In the genomic region with DNA sequence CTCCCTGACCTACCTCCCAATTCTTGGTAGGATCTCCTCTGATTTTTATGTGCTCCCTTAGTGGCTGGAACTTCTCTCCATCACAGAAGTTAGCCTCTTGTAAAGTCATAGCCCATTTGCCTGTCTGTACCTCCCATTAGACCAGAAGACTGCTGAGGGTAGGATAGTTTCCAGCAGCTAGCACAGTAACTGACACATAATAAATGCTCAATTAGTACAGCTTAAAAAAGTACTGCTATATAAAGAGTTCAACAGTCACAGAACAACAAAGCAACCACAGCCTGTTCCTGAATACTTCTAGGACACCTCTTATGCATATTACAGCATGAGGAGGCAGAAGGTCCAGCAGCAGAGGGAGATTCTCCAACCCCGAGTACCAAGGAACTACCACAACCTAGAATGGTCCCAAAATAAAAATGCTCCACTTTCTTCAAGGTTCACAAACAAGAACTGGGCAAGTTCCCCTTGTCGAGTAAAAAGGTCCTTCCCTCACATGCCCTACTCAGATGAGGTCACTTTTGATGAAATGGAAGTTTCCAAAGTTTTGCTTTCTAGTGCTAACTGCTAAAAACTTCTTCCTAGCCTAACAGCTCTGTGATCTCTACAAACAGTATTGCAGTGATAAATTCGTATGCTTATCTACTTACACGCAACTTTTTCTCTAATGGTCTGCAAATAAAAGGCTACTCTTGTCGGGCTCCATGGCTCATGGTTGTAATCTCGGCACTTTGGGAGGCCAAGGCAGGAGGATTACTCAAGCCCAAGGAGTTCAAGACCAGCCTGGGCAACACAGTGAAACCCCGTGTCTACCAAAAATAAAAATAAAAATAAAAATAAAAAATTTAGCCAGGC, we compare ENCODE assay signal across 22 cellular contexts. TPM values are rescaled to one million over a fixed set of nuclear protein-coding genes. Genes with fewer than 3 reads are reported as not detected.
DNase-seq lines count a peak whose midpoint lies in the region; ATAC-seq, FAIRE-seq and TF ChIP-seq lines count a peak whose summit lies in the region.
"Had no signal": no experiment of that assay in that cellular context is flagged by ENCODE, and none has a peak within 500 bp of the region (broad histone marks: within the 10 kb centered on the region; RNA-seq: fewer than 3 reads in every experiment).

No MANE protein-coding gene starts in this region.

- peaks cover 8 to 12% of the 10 kb centered on the region in 2 experiments; a peak in 4 of 5 replicates for H3K4me1 ChIP-seq in K562 (replicated peaks in 1 of 2; ENCODE audit: control insufficient read depth in 2 of 2, insufficient read depth in 2 of 2, low read length in 2 of 2)
- H3K4me1 ChIP-seq in lower lobe of right lung = peaks cover 33% of the 10 kb centered on the region
- H3K4me1 ChIP-seq in hepatocyte (ENCODE audit: insufficient read depth) = peaks cover 9% of the 10 kb centered on the region

- no peak overlapping the region for H3K9ac ChIP-seq in K562 (ENCODE audit: insufficient read depth in 1 of 2, low read depth in 2 of 2, low read length in 2 of 2)
- H3K9ac ChIP-seq: KMS-11, parathyroid adenoma had no signal

- no TSS peak for BruUV-seq in K562 (replicated peaks; lab: Mats Ljungman, UMichigan)

- CTCF ChIA-PET in activated naive CD4-positive, alpha-beta T cell treated with anti-CD3 and anti-CD28 coated beads for 36 hours (lab: Charles Lee) = interaction anchor here (1.8 kb wide), 1 partner anchor 10 kb away, joined by 4 read pairs; no protein-coding TSS in a partner anchor
- CTCF ChIA-PET in K562 (lab: Yijun Ruan, JAX; ENCODE audit: low intra/inter-chr PET ratio) = no interaction called here

- TF ChIP-seq POLR2A in K562 (conservative IDR thresholded peaks at IDR 0.05) = no peak

- no peaks in the 10 kb centered on the region for H3K9me2 ChIP-seq in hepatocyte (replicated peaks; ENCODE audit: insufficient read depth)

- peaks cover 59% of the 10 kb centered on the region for H3K36me3 ChIP-seq in K562 (ENCODE audit: control insufficient read depth, insufficient read depth, low read length)
- no peaks in the 10 kb centered on the region for H3K36me3 ChIP-seq in lower lobe of right lung
- H3K36me3 ChIP-seq in hepatocyte (replicated peaks; ENCODE audit: insufficient read depth, low read depth) = no peaks in the 10 kb centered on the region
- H3K36me3 ChIP-seq: cardiac muscle cell, stomach had no signal

- H3K4me3 ChIP-seq in K562 (no peak overlapping the region), lower lobe of right lung (no peak overlapping the region), hepatocyte (no peak overlapping the region)
- H3K4me3 ChIP-seq: cardiac muscle cell, lung, stomach had no signal

- no peak overlapping the region for H3K4me3 Mint-ChIP-seq in activated naive CD4-positive, alpha-beta T cell treated with anti-CD3 and anti-CD28 coated beads for 36 hours
- H3K4me3 Mint-ChIP-seq in T-helper 17 cell = no peak overlapping the region
- H3K4me3 Mint-ChIP-seq: type B pancreatic cell had no signal

- H3K27me3 ChIP-seq in K562 (ENCODE audit: control insufficient read depth in 2 of 2, insufficient read depth in 2 of 2, low read length in 2 of 2) (no peaks in the 10 kb centered on the region), lower lobe of right lung (ENCODE audit: low read depth) (no peaks in the 10 kb centered on the region), hepatocyte (no peaks in the 10 kb centered on the region)
- H3K27me3 ChIP-seq: cardiac muscle cell, stomach had no signal

- no peaks in the 10 kb centered on the region for H3K9me1 ChIP-seq in K562 (ENCODE audit: control insufficient read depth, insufficient read depth, low read length)

- no peak for DNase-seq in activated naive CD4-positive, alpha-beta T cell treated with anti-CD3 and anti-CD28 coated beads for 36 hours
- DNase-seq in activated naive CD4-positive, alpha-beta T cell treated with anti-CD3 and anti-CD28 coated beads, Interleukin-2, amount 50 U/mL, for 16 hours = no peak
- DNase-seq in T-helper 17 cell (no peak), K562 (ENCODE audit: extremely low read depth in 1 of 4, low spot score in 3 of 4) (no peak), lower lobe of right lung (no peak), hepatocyte (ENCODE audit: low spot score) (no peak)
- DNase-seq in stimulated activated naive CD8-positive, alpha-beta T cell treated with anti-CD3 and anti-CD28 coated beads, Interleukin-15, Interleukin-2, amounts not matched to agents 100 U/mL and 50 U/mL, for 24 hours = no peak
- DNase-seq: hypothalamus, NCI-H1105, NCI-H524 treated with DMSO at 0.1 percent for 48 hours, stomach had no signal

- H3K79me2 ChIP-seq in K562 (ENCODE audit: control insufficient read depth, insufficient read depth, low read length) (peaks cover 81% of the 10 kb centered on the region), hepatocyte (peaks cover 87% of the 10 kb centered on the region)

- TF ChIP-seq EP300 in K562 (IDR thresholded peaks at IDR 0.05; ENCODE audit: low read length) = no peak

- H3K4me1 Mint-ChIP-seq in activated naive CD4-positive, alpha-beta T cell treated with anti-CD3 and anti-CD28 coated beads for 36 hours (ENCODE audit: low read depth) = peaks cover 41% of the 10 kb centered on the region
- peaks cover 19% of the 10 kb centered on the region for H3K4me1 Mint-ChIP-seq in T-helper 17 cell

- peak overlapping the region; percentile 92 for H3K27ac Mint-ChIP-seq in activated naive CD4-positive, alpha-beta T cell treated with anti-CD3 and anti-CD28 coated beads for 36 hours
- peak overlapping the region; percentile 34 for H3K27ac Mint-ChIP-seq in T-helper 17 cell
- H3K27ac Mint-ChIP-seq: type B pancreatic cell had no signal

- TF ChIP-seq CTCF in K562 (IDR thresholded peaks at IDR 0.05 in 2 of 3, conservative IDR thresholded peaks at IDR 0.05 in 1 of 3; ENCODE audit: insufficient read depth in 2 of 3, low read depth in 1 of 3, low read length in 3 of 3) (no peak), lower lobe of right lung (IDR thresholded peaks at IDR 0.05) (no peak), hepatocyte (IDR thresholded peaks at IDR 0.05; ENCODE audit: poor library complexity) (no peak)

- in situ Hi-C loops in K562 (cut with MboI) = no loop called here

- H3K9me3 ChIP-seq in T-helper 17 cell (ENCODE audit: control insufficient read depth, low read length, poor library complexity, severe bottlenecking) (no peaks in the 10 kb centered on the region), K562 (replicated peaks; ENCODE audit: control insufficient read depth, insufficient read depth, low read depth, low read length) (no peaks in the 10 kb centered on the region), lower lobe of right lung (no peaks in the 10 kb centered on the region), hepatocyte (ENCODE audit: low read depth) (no peaks in the 10 kb centered on the region)
- H3K9me3 ChIP-seq: stomach had no signal

- POLR2A ChIA-PET in K562 (lab: Yijun Ruan, JAX) = interaction anchor here (0.6 to 4.0 kb wide), 3 partner anchors 10 to 25 kb away, joined by 3 to 11 read pairs (median 3); no protein-coding TSS in a partner anchor

- peaks cover 13% of the 10 kb centered on the region for H3K36me3 Mint-ChIP-seq in activated naive CD4-positive, alpha-beta T cell treated with anti-CD3 and anti-CD28 coated beads for 36 hours (ENCODE audit: low read depth)
- H3K36me3 Mint-ChIP-seq in T-helper 17 cell (ENCODE audit: low read depth) = no peaks in the 10 kb centered on the region

- no peaks in the 10 kb centered on the region for H3K27me3 Mint-ChIP-seq in activated naive CD4-positive, alpha-beta T cell treated with anti-CD3 and anti-CD28 coated beads for 36 hours (ENCODE audit: low read depth)
- no peaks in the 10 kb centered on the region for H3K27me3 Mint-ChIP-seq in T-helper 17 cell
- H3K27me3 Mint-ChIP-seq: type B pancreatic cell had no signal

- intact Hi-C loops in activated naive CD4-positive, alpha-beta T cell treated with anti-CD3 and anti-CD28 coated beads for 36 hours (cut with micrococcal nuclease) = loop anchor here (5.0 kb wide), 1 partner anchor 62 kb away; no protein-coding TSS in a partner anchor
- intact Hi-C loops in K562 (cut with micrococcal nuclease) = no loop called here
- intact Hi-C loops in lower lobe of right lung (cut with DNase I) = no loop called here

- no peak overlapping the region for H3K4me2 ChIP-seq in K562 (ENCODE audit: insufficient read depth, low read length)
- no peak overlapping the region for H3K4me2 ChIP-seq in hepatocyte
- H3K4me2 ChIP-seq: KMS-11 had no signal

- no peak for FAIRE-seq in K562 (lab: Jason Lieb, UNC)
- FAIRE-seq: D721Med, keratinocyte had no signal

- no peak for TF ChIP-seq RAD21 in K562 (CRISPR knock-in tag; conservative IDR thresholded peaks at IDR 0.05 in 1 of 2, IDR thresholded peaks at IDR 0.05 in 1 of 2)

- no peaks in the 10 kb centered on the region for H3K9me3 Mint-ChIP-seq in activated naive CD4-positive, alpha-beta T cell treated with anti-CD3 and anti-CD28 coated beads for 36 hours
- H3K9me3 Mint-ChIP-seq: type B pancreatic cell had no signal

- H3K27ac ChIP-seq in K562 (ENCODE audit: extremely low read depth, low read depth, low read length) = no peak overlapping the region
- H3K27ac ChIP-seq in lower lobe of right lung = no peak overlapping the region
- H3K27ac ChIP-seq in hepatocyte = no peak overlapping the region
- H3K27ac ChIP-seq: cardiac muscle cell, KMS-11, parathyroid adenoma had no signal

- WGBS in K562 (ENCODE audit: insufficient coverage, low coverage, missing lambda C conversion rate) = 67% methylated on average over 7 of the region's 7 CpGs
- 68% methylated on average over 7 of the region's 7 CpGs for WGBS in hepatocyte (ENCODE audit: low lambda C conversion rate, missing lambda C conversion rate)

- H2AFZ ChIP-seq in K562 (ENCODE audit: low read depth, low read length) (no peak overlapping the region), hepatocyte (no peak overlapping the region)
- H2AFZ ChIP-seq: parathyroid adenoma had no signal

- ATAC-seq in T-helper 17 cell = peak; percentile 33
- no peak for ATAC-seq in K562
- ATAC-seq in stimulated activated naive CD8-positive, alpha-beta T cell treated with anti-CD3 and anti-CD28 coated beads, Interleukin-15, Interleukin-2, amounts not matched to agents 100 U/mL and 50 U/mL, for 24 hours = peak; percentile 72
- no peak for ATAC-seq in lower lobe of right lung
- ATAC-seq in GM21825 (IDR thresholded peaks at IDR 0.05; ENCODE audit: unreplicated experiment) = no peak

- H4K20me1 ChIP-seq in K562 (replicated peaks; ENCODE audit: control insufficient read depth, insufficient read depth, low read length) (peaks cover 5% of the 10 kb centered on the region; the same call in 1 of the 2 replicates), hepatocyte (ENCODE audit: insufficient read depth, poor library complexity, severe bottlenecking) (peaks cover 47% of the 10 kb centered on the region)

RNA-seq across cellular contexts. Expression of a gene that starts 12.8 kb away (rescaled TPM):
- 10 to 100 TPM; 47.1 to 50.2 TPM for total RNA-seq in activated naive CD4-positive, alpha-beta T cell treated with anti-CD3 and anti-CD28 coated beads for 36 hours
- total RNA-seq in T-helper 17 cell (100 to 1,000 TPM; 148 to 160 TPM), K562 (2014; rRNA removed) (36.6 and 52.6 TPM in 2 replicates), K562 (2014; rRNA removed; fragmentation: Illumina TruSeq; extraction: Trizol) (34.2 and 45.6 TPM in 2 replicates), K562 (2015; rRNA removed; fragmentation: Illumina TruSeq; extraction: Trizol) (30.0 and 32.1 TPM in 2 replicates), K562 (2021) (48.1 and 50.9 TPM in 2 replicates), lower lobe of right lung (57.6 TPM), hepatocyte (18.1 and 18.3 TPM in 2 replicates)
- total RNA-seq in K562 (2011; cell fraction: chromatin; rRNA removed; ENCODE audit: low replicate concordance) = 194 and 293 TPM in 2 replicates
- 88.6 and 110 TPM in 2 replicates for total RNA-seq in K562 (2011; cell fraction: nucleolus; rRNA removed)
- 202 and 316 TPM in 2 replicates for total RNA-seq in K562 (2011; cell fraction: nucleoplasm; rRNA removed)
- polyA plus RNA-seq in K562 (2011; rRNA removed) (23.8 and 27.8 TPM in 2 replicates), K562 (2014; fragmentation: Illumina TruSeq; extraction: Trizol) (30.2 and 30.5 TPM in 2 replicates), K562 (2014; fragmentation: Nextera tagmentation; extraction: Ambion mirVana) (1 to 10 TPM; 2.1 to 2.3 TPM), K562 (2014; rRNA removed) (32.7 and 33.0 TPM in 2 replicates), hepatocyte (19.4 and 21.1 TPM in 2 replicates)
- 10.0 and 12.9 TPM in 2 replicates for polyA plus RNA-seq in K562 (2011; cell fraction: cytosol; rRNA removed)
- polyA plus RNA-seq in K562 (2011; cell fraction: nucleus; rRNA removed) = 28.1 and 31.4 TPM in 2 replicates
- polyA plus RNA-seq in K562 (2012) = 21.0 and 24.8 TPM in 2 replicates
- 54.3 and 62.1 TPM in 2 replicates for polyA minus RNA-seq in K562 (2011; rRNA and poly(A)+ RNA removed)
- polyA minus RNA-seq in K562 (2011; cell fraction: cytosol; rRNA and poly(A)+ RNA removed) = 11.3 and 19.4 TPM in 2 replicates
- 30.7 and 48.5 TPM in 2 replicates for polyA minus RNA-seq in K562 (2011; cell fraction: nucleus; rRNA and poly(A)+ RNA removed)

RNA-seq across cellular contexts. Expression of a gene that starts 59.4 kb away (rescaled TPM):
- total RNA-seq in activated naive CD4-positive, alpha-beta T cell treated with anti-CD3 and anti-CD28 coated beads for 36 hours = not detected
- total RNA-seq in T-helper 17 cell = not detected
- not detected in 2 replicates for total RNA-seq in K562 (2011; cell fraction: chromatin; rRNA removed; ENCODE audit: low replicate concordance)
- total RNA-seq in K562 (2011; cell fraction: nucleolus; rRNA removed) = not detected in 2 replicates
- total RNA-seq in K562 (2011; cell fraction: nucleoplasm; rRNA removed) = not detected in 2 replicates
- not detected in 2 replicates for total RNA-seq in K562 (2014; rRNA removed)
- total RNA-seq in K562 (2014; rRNA removed; fragmentation: Illumina TruSeq; extraction: Trizol) = not detected in 2 replicates
- not detected in 2 replicates for total RNA-seq in K562 (2015; rRNA removed; fragmentation: Illumina TruSeq; extraction: Trizol)
- not detected in 2 replicates for total RNA-seq in K562 (2021)
- not detected in 2 replicates for polyA plus RNA-seq in K562 (2011; rRNA removed)
- not detected in 2 replicates for polyA plus RNA-seq in K562 (2011; cell fraction: cytosol; rRNA removed)
- polyA plus RNA-seq in K562 (2011; cell fraction: nucleus; rRNA removed) = not detected in 2 replicates
- not detected in 2 replicates for polyA plus RNA-seq in K562 (2012)
- polyA plus RNA-seq in K562 (2014; fragmentation: Illumina TruSeq; extraction: Trizol) = not detected in 2 replicates
- under 1 TPM in 1 of 2 experiments, not detected in 1; 0.04 TPM for polyA plus RNA-seq in K562 (2014; fragmentation: Nextera tagmentation; extraction: Ambion mirVana)
- polyA plus RNA-seq in K562 (2014; rRNA removed) = not detected in 2 replicates
- polyA minus RNA-seq in K562 (2011; rRNA and poly(A)+ RNA removed) = not detected in 2 replicates
- not detected in 2 replicates for polyA minus RNA-seq in K562 (2011; cell fraction: cytosol; rRNA and poly(A)+ RNA removed)
- polyA minus RNA-seq in K562 (2011; cell fraction: nucleus; rRNA and poly(A)+ RNA removed) = not detected in 2 replicates
- total RNA-seq in lower lobe of right lung = not detected
- not detected in 2 replicates for total RNA-seq in hepatocyte
- not detected in 2 replicates for polyA plus RNA-seq in hepatocyte
- total RNA-seq: cardiac muscle cell, fibroblast of villous mesenchyme, lung, sciatic nerve, stomach had no signal
- polyA plus RNA-seq: adipose tissue, cardiac muscle cell, keratinocyte, lung, stomach had no signal

Comparison
In these comparisons a context has a peak if more than half of its experiments do, and no peak if none do; other contexts are left out.
1. ATAC-seq: peak in T-helper 17 cell (single experiment) and stimulated activated naive CD8-positive, alpha-beta T cell treated with anti-CD3 and anti-CD28 coated beads, Interleukin-15, Interleukin-2, amounts not matched to agents 100 U/mL and 50 U/mL, for 24 hours (single experiment); none in K562 (single experiment), lower lobe of right lung (0 of 2) and GM21825 (single experiment).